Comparison of ENCODE assay signal across 8 cellular contexts in genomic region chr2:113536573-113536972, GRCh38. TPM values are rescaled to one million over a fixed set of nuclear protein-coding genes. Genes with fewer than 3 reads are reported as not detected.
"Had no signal": no experiment of that assay in that cellular context is flagged by ENCODE, and none has a peak within 500 bp of the region (broad histone marks: within the 10 kb centered on the region; RNA-seq: fewer than 3 reads in every experiment).

No MANE protein-coding gene starts in this region.

RNA-seq across cellular contexts. Expression of gene FOXD4L1, which starts 38.1 kb away (rescaled TPM):
- total RNA-seq: endothelial cell of umbilical vein, epithelial cell of proximal tubule, glomerular endothelial cell had no signal
- polyA plus RNA-seq: fibroblast of lung; hepatocyte; immature natural killer cell; liver; naive thymus-derived CD4-positive, alpha-beta T cell had no signal
